Comparison of ENCODE assay signal across 1 cellular context in the genomic region with DNA sequence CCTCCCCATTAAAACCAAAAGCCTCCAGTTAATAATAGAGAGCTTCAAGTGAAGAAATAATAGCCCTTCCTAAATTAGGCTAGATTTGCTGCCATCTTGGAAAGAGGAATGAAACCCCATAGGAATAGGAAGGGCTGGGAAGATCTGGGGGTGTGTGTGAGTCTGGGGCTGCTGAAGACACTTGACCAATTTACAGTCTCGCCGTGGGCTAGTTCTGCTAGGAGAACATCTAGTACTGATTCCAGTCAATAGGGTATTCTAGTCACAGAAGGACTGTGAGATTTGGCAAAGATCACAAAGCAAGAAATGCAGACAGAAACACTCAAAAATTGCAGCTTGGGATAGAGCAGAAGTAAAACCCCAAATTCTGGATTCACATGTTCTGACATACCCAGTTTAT.
TF ChIP-seq lines count a peak whose summit lies in the region.

No MANE protein-coding gene starts in this region.

TF ChIP-seq in SK-N-SH treated with all-trans-retinoic acid at 6 μM for 48 hours, 23 proteins besides CTCF, POLR2A, EP300 and RAD21 (continued from another document):
- no peak for TF ChIP-seq ISL1 (CRISPR knock-in tag; IDR thresholded peaks at IDR 0.05)
